Comparison of ENCODE assay signal across 17 cellular contexts in genomic region chr12:21906919-21907642, GRCh38. TPM values are rescaled to one million over a fixed set of nuclear protein-coding genes. Genes with fewer than 3 reads are reported as not detected.
A peak's percentile ranks its signal among the peaks of the same experiment; 100 is the strongest.
DNase-seq lines count a peak whose midpoint lies in the region; ATAC-seq and TF ChIP-seq lines count a peak whose summit lies in the region.
"Had no signal": no experiment of that assay in that cellular context is flagged by ENCODE, and none has a peak within 500 bp of the region (broad histone marks: within the 10 kb centered on the region; RNA-seq: fewer than 3 reads in every experiment).

No MANE protein-coding gene starts in this region.

- no peak overlapping the region for H3K4me3 ChIP-seq in fibroblast of villous mesenchyme (ENCODE audit: low read depth, low read length)
- H3K4me3 ChIP-seq in vagina: no peak overlapping the region
- no peak overlapping the region for H3K4me3 ChIP-seq in aorta (ENCODE audit: low read length in 2 of 2)
- H3K4me3 ChIP-seq: adrenal gland, BLaER1, colonic mucosa, MG63 had no signal

- H3K4me3 Mint-ChIP-seq in activated T-cell treated with anti-CD3 and anti-CD28 coated beads, Interleukin-2, amount 50 U/mL, for 24 hours: no peak overlapping the region
- H3K4me3 Mint-ChIP-seq: WTC11 had no signal

- no peaks in the 10 kb centered on the region for H3K27me3 Mint-ChIP-seq in activated T-cell treated with anti-CD3 and anti-CD28 coated beads, Interleukin-2, amount 50 U/mL, for 24 hours

- TF ChIP-seq CTCF in fibroblast of villous mesenchyme (IDR thresholded peaks at IDR 0.05; ENCODE audit: insufficient read depth, low read depth, low read length) (no peak), vagina (IDR thresholded peaks at IDR 0.05) (no peak)

- ATAC-seq in GM21423 (IDR thresholded peaks at IDR 0.05; ENCODE audit: unreplicated experiment) (peak; percentile 88), HG03175 (IDR thresholded peaks at IDR 0.05; ENCODE audit: unreplicated experiment) (peak; percentile 96), aorta (ENCODE audit: low FRiP score) (no peak)
- ATAC-seq: HCT116; stimulated activated naive CD8-positive, alpha-beta T cell treated with anti-CD3 and anti-CD28 coated beads, Interleukin-15, Interleukin-2, amounts not matched to agents 100 U/mL and 50 U/mL, for 24 hours; WTC11 had no signal

- H3K27ac ChIP-seq in vagina: no peak overlapping the region
- no peak overlapping the region for H3K27ac ChIP-seq in aorta (ENCODE audit: low read depth in 1 of 2, low read length in 2 of 2)
- H3K27ac ChIP-seq: adrenal gland, BLaER1, colonic mucosa had no signal

- H3K36me3 Mint-ChIP-seq in activated T-cell treated with anti-CD3 and anti-CD28 coated beads, Interleukin-2, amount 50 U/mL, for 24 hours (ENCODE audit: low read depth): no peaks in the 10 kb centered on the region

- intact Hi-C loops in vagina (cut with DNase I) (no loop called here), aorta (cut with DNase I) (no loop called here)

- no peaks in the 10 kb centered on the region for H3K4me1 ChIP-seq in vagina
- H3K4me1 ChIP-seq in aorta (ENCODE audit: control insufficient read depth in 1 of 2, insufficient read depth in 2 of 2, low read length in 2 of 2): no peaks in the 10 kb centered on the region
- H3K4me1 ChIP-seq: adrenal gland, BLaER1, colonic mucosa had no signal

- H3K36me3 ChIP-seq in vagina (peaks cover 0 to 3% of the 10 kb centered on the region in 2 donors), aorta (ENCODE audit: control insufficient read depth in 1 of 2, insufficient read depth in 2 of 2, low read length in 1 of 2) (no peaks in the 10 kb centered on the region)
- H3K36me3 ChIP-seq: adrenal gland, BLaER1, colonic mucosa, MG63 had no signal

- H3K27me3 ChIP-seq in vagina (no peaks in the 10 kb centered on the region), aorta (ENCODE audit: control insufficient read depth in 1 of 2, insufficient read depth in 2 of 2, low read length in 1 of 2) (peaks cover 0 to 1% of the 10 kb centered on the region in 2 donors)
- H3K27me3 ChIP-seq: BLaER1, colonic mucosa, MG63 had no signal

- no peak overlapping the region for H3K27ac Mint-ChIP-seq in activated T-cell treated with anti-CD3 and anti-CD28 coated beads, Interleukin-2, amount 50 U/mL, for 24 hours
- H3K27ac Mint-ChIP-seq: WTC11 had no signal

- no peaks in the 10 kb centered on the region for H3K9me3 ChIP-seq in vagina
- no peaks in the 10 kb centered on the region for H3K9me3 ChIP-seq in aorta (ENCODE audit: control insufficient read depth, low read length)
- H3K9me3 ChIP-seq: adrenal gland, BLaER1, colonic mucosa, MG63 had no signal

- 89 to 91% methylated on average over 6 of the region's 6 CpGs for WGBS in aorta, 2 donors

- no peak for TF ChIP-seq POLR2A in vagina (IDR thresholded peaks at IDR 0.05)

- peaks cover 2% of the 10 kb centered on the region for H3K9me3 Mint-ChIP-seq in activated T-cell treated with anti-CD3 and anti-CD28 coated beads, Interleukin-2, amount 50 U/mL, for 24 hours

- DNase-seq in GM04503 (ENCODE audit: low read depth): peak; percentile 15
- peak; percentile 16 for DNase-seq in fibroblast of villous mesenchyme (ENCODE audit: low read depth)
- no peak for DNase-seq in vagina (ENCODE audit: extremely low spot score in 2 of 2)
- DNase-seq in activated T-cell treated with anti-CD3 and anti-CD28 coated beads, Interleukin-2, amount 50 U/mL, for 24 hours: no peak
- no peak for DNase-seq in NCI-H510A (lab: John Stamatoyannopoulos, UW)
- DNase-seq in aorta: no peak
- DNase-seq: adrenal gland; colonic mucosa; MG63; stimulated activated CD4-positive, alpha-beta T cell treated with anti-CD3 and anti-CD28 coated beads, Interleukin-4, amount 100 ng/mL, for 4 hours; stimulated activated naive CD8-positive, alpha-beta T cell treated with anti-CD3 and anti-CD28 coated beads, Interleukin-15, Interleukin-2, amounts not matched to agents 100 U/mL and 50 U/mL, for 24 hours had no signal

- no peaks in the 10 kb centered on the region for H3K4me1 Mint-ChIP-seq in activated T-cell treated with anti-CD3 and anti-CD28 coated beads, Interleukin-2, amount 50 U/mL, for 24 hours (ENCODE audit: low read depth)

RNA-seq across cellular contexts. Expression of gene ABCC9, which starts 34.1 kb away (rescaled TPM):
- total RNA-seq in fibroblast of villous mesenchyme: 7.4 and 12.1 TPM in 2 replicates
- 24.6 TPM for total RNA-seq in vagina
- total RNA-seq in aorta: 100 to 1,000 TPM in 1 of 2 donors, 10 to 100 TPM in 1; 47.9 to 157 TPM
- polyA plus RNA-seq in aorta: 1 to 10 TPM in 1 of 2 donors, under 1 TPM in 1; 0.69 to 1.1 TPM
- polyA plus RNA-seq: keratinocyte had no signal

Comparison
In these comparisons a context has a peak if more than half of its experiments do, and no peak if none do; other contexts are left out.
1. DNase-seq: peak in GM04503 (single experiment) and fibroblast of villous mesenchyme (single experiment); none in vagina (0 of 2), activated T-cell treated with anti-CD3 and anti-CD28 coated beads, Interleukin-2, amount 50 U/mL, for 24 hours (single experiment), NCI-H510A (single experiment) and aorta (0 of 2).